In genomic region chr6:4732691-4733315, GRCh38 we compare ENCODE assay signal across 10 cellular contexts. TPM values are rescaled to one million over a fixed set of nuclear protein-coding genes. Genes with fewer than 3 reads are reported as not detected.
DNase-seq lines count a peak whose midpoint lies in the region; ATAC-seq, FAIRE-seq and TF ChIP-seq lines count a peak whose summit lies in the region.
"Had no signal": no experiment of that assay in that cellular context is flagged by ENCODE, and none has a peak within 500 bp of the region (broad histone marks: within the 10 kb centered on the region; RNA-seq: fewer than 3 reads in every experiment).

No MANE protein-coding gene starts in this region.

- H3K27ac Mint-ChIP-seq in astrocyte (ENCODE audit: unreplicated experiment) = peak overlapping the region; percentile 95
- H3K27ac Mint-ChIP-seq: CD4-positive, CD25-positive, alpha-beta regulatory T cell had no signal

- no peaks in the 10 kb centered on the region for H3K9me3 Mint-ChIP-seq in astrocyte (ENCODE audit: unreplicated experiment)
- H3K9me3 Mint-ChIP-seq: CD4-positive, CD25-positive, alpha-beta regulatory T cell had no signal

- H3K4me2 ChIP-seq in astrocyte (ENCODE audit: low read length) = peak overlapping the region; percentile 83

- H3K79me2 ChIP-seq in astrocyte (ENCODE audit: insufficient read depth, low read length) = no peaks in the 10 kb centered on the region

- intact Hi-C loops in testis (cut with DNase I; ENCODE audit: low total_unique reads) = no loop called here

- TF ChIP-seq CTCF in astrocyte (IDR thresholded peaks at IDR 0.05; ENCODE audit: insufficient read depth, low read depth, low read length) (no peak), testis (IDR thresholded peaks at IDR 0.05) (no peak)

- H3K27ac ChIP-seq in astrocyte (ENCODE audit: low read depth, low read length) = peak overlapping the region; percentile 62
- H3K27ac ChIP-seq in testis = no peak overlapping the region

- no peaks in the 10 kb centered on the region for H4K20me1 ChIP-seq in astrocyte (ENCODE audit: insufficient read depth, low read length)

- peak overlapping the region; percentile 54 for H3K4me3 ChIP-seq in astrocyte (ENCODE audit: insufficient read depth, low read depth, low read length)
- no peak overlapping the region for H3K4me3 ChIP-seq in testis

- H2AFZ ChIP-seq in astrocyte (ENCODE audit: low read depth, low read length) = peak overlapping the region; percentile 56

- H3K36me3 Mint-ChIP-seq in astrocyte (ENCODE audit: low read depth, unreplicated experiment) = no peaks in the 10 kb centered on the region
- H3K36me3 Mint-ChIP-seq: CD4-positive, CD25-positive, alpha-beta regulatory T cell had no signal

- H3K4me1 Mint-ChIP-seq in astrocyte (ENCODE audit: low read depth, unreplicated experiment) = peaks cover 43% of the 10 kb centered on the region

- H3K27me3 ChIP-seq in astrocyte (ENCODE audit: insufficient read depth, low read length) = no peaks in the 10 kb centered on the region
- no peaks in the 10 kb centered on the region for H3K27me3 ChIP-seq in testis

- H3K4me1 ChIP-seq in astrocyte (ENCODE audit: insufficient read depth, low read length) (peaks cover 27% of the 10 kb centered on the region), testis (peaks cover 4% of the 10 kb centered on the region)

- DNase-seq in NCI-H2171 treated with DMSO at 0.1 percent for 48 hours (lab: John Stamatoyannopoulos, UW) (peak; percentile 3), NCI-H2171 (lab: John Stamatoyannopoulos, UW) (no peak), astrocyte (ENCODE audit: low read depth) (peak; percentile 94), iPS-NIHi7 (ENCODE audit: extremely low spot score) (peak; percentile 76), testis (peak; percentile 71)
- DNase-seq: CD4-positive, CD25-positive, alpha-beta regulatory T cell had no signal

- ATAC-seq in GM18861 (IDR thresholded peaks at IDR 0.05; ENCODE audit: unreplicated experiment) (no peak), GM19351 (IDR thresholded peaks at IDR 0.05; ENCODE audit: unreplicated experiment) (no peak), HG02970 (IDR thresholded peaks at IDR 0.05; ENCODE audit: low FRiP score, unreplicated experiment) (no peak)

- peak; percentile 90 for FAIRE-seq in astrocyte (lab: Jason Lieb, UNC)
- FAIRE-seq: TTC549 had no signal

- H3K4me3 Mint-ChIP-seq in astrocyte (ENCODE audit: unreplicated experiment) = peak overlapping the region; percentile 61
- H3K4me3 Mint-ChIP-seq: CD4-positive, CD25-positive, alpha-beta regulatory T cell had no signal

- H3K9me3 ChIP-seq in astrocyte (ENCODE audit: insufficient read depth, low read depth, low read length) (no peaks in the 10 kb centered on the region), testis (no peaks in the 10 kb centered on the region)

- peak overlapping the region; percentile 52 for H3K9ac ChIP-seq in astrocyte (ENCODE audit: low read length)

- no peaks in the 10 kb centered on the region for H3K36me3 ChIP-seq in astrocyte (ENCODE audit: insufficient read depth, low read length)
- H3K36me3 ChIP-seq in testis (ENCODE audit: low read depth, missing control alignments) = no peaks in the 10 kb centered on the region

- WGBS in testis, 2 donors = 26 to 37% methylated on average over 10 of the region's 10 CpGs

- no peak for TF ChIP-seq POLR2A in testis (IDR thresholded peaks at IDR 0.05)

- no peaks in the 10 kb centered on the region for H3K27me3 Mint-ChIP-seq in astrocyte (ENCODE audit: low read depth, unreplicated experiment)

RNA-seq across cellular contexts. Expression of gene CDYL, which starts 43.4 kb away (rescaled TPM):
- total RNA-seq in astrocyte (77.2 and 87.1 TPM in 2 replicates), testis (10 to 100 TPM; 46.3 to 72.8 TPM)
- polyA plus RNA-seq in testis (ENCODE audit: insufficient read depth, low read depth, low replicate concordance) = 26.8 TPM
